In the genomic region with DNA sequence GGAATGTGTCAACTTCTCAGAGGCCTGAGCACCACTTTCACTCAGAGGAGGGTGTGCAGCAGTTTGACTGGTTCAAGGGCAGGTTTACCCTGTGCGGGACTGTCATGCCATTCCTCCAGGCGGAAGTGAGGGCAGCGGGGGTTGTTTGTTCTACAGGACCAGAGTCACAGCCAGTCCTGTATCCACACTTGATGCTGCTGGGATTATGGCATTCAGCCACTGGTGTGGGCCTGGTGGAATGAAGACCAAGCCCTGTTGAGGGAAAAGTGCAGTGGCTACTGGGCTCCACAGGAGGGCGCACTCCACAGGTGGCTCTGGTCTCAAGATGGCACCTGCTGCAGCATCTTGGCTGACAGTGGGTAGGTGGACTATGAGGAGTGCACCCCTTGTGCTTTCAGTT, we compare ENCODE assay signal across 1 cellular context.
TF ChIP-seq lines count a peak whose summit lies in the region.

No MANE protein-coding gene starts in this region.

TF ChIP-seq in IMR-90, 13 proteins besides CTCF, POLR2A, EP300 and RAD21:
- TF ChIP-seq MAFK (IDR thresholded peaks at IDR 0.05; ENCODE audit: low read depth, low read length) (no peak), BHLHE40 (IDR thresholded peaks at IDR 0.05; ENCODE audit: low read depth, low read length) (no peak), MXI1 (IDR thresholded peaks at IDR 0.05; ENCODE audit: borderline replicate concordance, low read depth, low read length) (no peak), ELK1 (IDR thresholded peaks at IDR 0.05; ENCODE audit: borderline replicate concordance, low read depth, low read length) (no peak), SMC3 (IDR thresholded peaks at IDR 0.05; ENCODE audit: low read depth, low read length) (no peak), MAZ (IDR thresholded peaks at IDR 0.05; ENCODE audit: borderline replicate concordance, low read depth, low read length) (no peak), RFX5 (IDR thresholded peaks at IDR 0.05; ENCODE audit: low read depth, low read length) (no peak), FOS (IDR thresholded peaks at IDR 0.05; ENCODE audit: low read depth, low read length) (no peak), USF2 (IDR thresholded peaks at IDR 0.05; ENCODE audit: low read depth, low read length) (no peak)
